ENCODE assay signal across 2 cellular contexts in genomic region chr4:100929135-100929534, GRCh38.
TF ChIP-seq lines count a peak whose summit lies in the region.

No MANE protein-coding gene starts in this region.

TF ChIP-seq in liver, 16 proteins besides CTCF, POLR2A, EP300 and RAD21 (continued from another document):
- TF ChIP-seq REST (IDR thresholded peaks at IDR 0.05) (no peak), GABPA (IDR thresholded peaks at IDR 0.05 in 1 of 2, conservative IDR thresholded peaks at IDR 0.05 in 1 of 2) (peak in 1 of 2 donors; percentile 13), TAF1 (conservative IDR thresholded peaks at IDR 0.05) (no peak), RXRA (IDR thresholded peaks at IDR 0.05) (peak; percentile 71 to 76), YY1 (IDR thresholded peaks at IDR 0.05) (peak; percentile 46), FOXA1 (IDR thresholded peaks at IDR 0.05) (no peak), FOXA2 (IDR thresholded peaks at IDR 0.05) (peak; percentile 22), EGR1 (IDR thresholded peaks at IDR 0.05; ENCODE audit: low read depth in 2 of 2) (no peak), JUND (IDR thresholded peaks at IDR 0.05) (peak; percentile 61 to 67), NR2F2 (IDR thresholded peaks at IDR 0.05) (no peak)
TF ChIP-seq in liver: peak in this region for 11.

TF ChIP-seq in HepG2, 621 proteins besides CTCF, POLR2A, EP300 and RAD21 (continued from another document):
- TF ChIP-seq RERE (CRISPR knock-in tag; IDR thresholded peaks at IDR 0.05; ENCODE audit: low read depth): no peak
